ENCODE assay signal across 1 cellular context in the genomic region with DNA sequence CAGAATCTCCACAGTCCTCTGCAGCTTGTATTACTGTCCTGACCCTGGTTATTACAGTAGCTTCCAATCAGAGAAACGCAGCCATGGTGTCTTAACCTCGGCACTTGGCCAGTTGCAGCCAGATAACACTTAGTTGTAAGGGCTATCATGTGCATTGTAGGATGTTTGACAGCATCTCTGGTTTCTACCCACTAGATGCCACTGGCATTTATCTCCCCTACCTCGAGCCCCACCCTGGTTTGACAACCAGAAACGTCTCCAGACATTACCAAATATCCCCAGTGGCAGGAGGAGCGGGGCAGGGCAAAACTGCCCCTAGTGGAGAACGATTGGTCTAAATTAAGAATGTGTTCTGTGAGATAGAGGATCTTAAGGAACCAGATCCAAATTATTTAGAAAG.
TF ChIP-seq lines count a peak whose summit lies in the region.

No MANE protein-coding gene starts in this region.

TF ChIP-seq in GM23338, 12 proteins besides CTCF, POLR2A, EP300 and RAD21 (continued from another document):
- TF ChIP-seq, protein P1, sequence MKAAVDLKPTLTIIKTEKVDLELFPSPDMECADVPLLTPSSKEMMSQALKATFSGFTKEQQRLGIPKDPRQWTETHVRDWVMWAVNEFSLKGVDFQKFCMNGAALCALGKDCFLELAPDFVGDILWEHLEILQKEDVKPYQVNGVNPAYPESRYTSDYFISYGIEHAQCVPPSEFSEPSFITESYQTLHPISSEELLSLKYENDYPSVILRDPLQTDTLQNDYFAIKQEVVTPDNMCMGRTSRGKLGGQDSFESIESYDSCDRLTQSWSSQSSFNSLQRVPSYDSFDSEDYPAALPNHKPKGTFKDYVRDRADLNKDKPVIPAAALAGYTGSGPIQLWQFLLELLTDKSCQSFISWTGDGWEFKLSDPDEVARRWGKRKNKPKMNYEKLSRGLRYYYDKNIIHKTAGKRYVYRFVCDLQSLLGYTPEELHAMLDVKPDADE (IDR thresholded peaks at IDR 0.05): no peak
- TF ChIP-seq CREB1 (CRISPR knock-in tag; IDR thresholded peaks at IDR 0.05; ENCODE audit: low read depth): no peak
- TF ChIP-seq STAT1 (IDR thresholded peaks at IDR 0.05; ENCODE audit: unreplicated experiment): no peak
- TF ChIP-seq EZH2 (IDR thresholded peaks at IDR 0.05; ENCODE audit: low read depth, unreplicated experiment): no peak
- no peak for TF ChIP-seq ZNF114 (CRISPR knock-in tag; IDR thresholded peaks at IDR 0.05)
- TF ChIP-seq EZH2phosphoT487 (IDR thresholded peaks at IDR 0.05; ENCODE audit: unreplicated experiment): no peak
- TF ChIP-seq, protein P2, sequence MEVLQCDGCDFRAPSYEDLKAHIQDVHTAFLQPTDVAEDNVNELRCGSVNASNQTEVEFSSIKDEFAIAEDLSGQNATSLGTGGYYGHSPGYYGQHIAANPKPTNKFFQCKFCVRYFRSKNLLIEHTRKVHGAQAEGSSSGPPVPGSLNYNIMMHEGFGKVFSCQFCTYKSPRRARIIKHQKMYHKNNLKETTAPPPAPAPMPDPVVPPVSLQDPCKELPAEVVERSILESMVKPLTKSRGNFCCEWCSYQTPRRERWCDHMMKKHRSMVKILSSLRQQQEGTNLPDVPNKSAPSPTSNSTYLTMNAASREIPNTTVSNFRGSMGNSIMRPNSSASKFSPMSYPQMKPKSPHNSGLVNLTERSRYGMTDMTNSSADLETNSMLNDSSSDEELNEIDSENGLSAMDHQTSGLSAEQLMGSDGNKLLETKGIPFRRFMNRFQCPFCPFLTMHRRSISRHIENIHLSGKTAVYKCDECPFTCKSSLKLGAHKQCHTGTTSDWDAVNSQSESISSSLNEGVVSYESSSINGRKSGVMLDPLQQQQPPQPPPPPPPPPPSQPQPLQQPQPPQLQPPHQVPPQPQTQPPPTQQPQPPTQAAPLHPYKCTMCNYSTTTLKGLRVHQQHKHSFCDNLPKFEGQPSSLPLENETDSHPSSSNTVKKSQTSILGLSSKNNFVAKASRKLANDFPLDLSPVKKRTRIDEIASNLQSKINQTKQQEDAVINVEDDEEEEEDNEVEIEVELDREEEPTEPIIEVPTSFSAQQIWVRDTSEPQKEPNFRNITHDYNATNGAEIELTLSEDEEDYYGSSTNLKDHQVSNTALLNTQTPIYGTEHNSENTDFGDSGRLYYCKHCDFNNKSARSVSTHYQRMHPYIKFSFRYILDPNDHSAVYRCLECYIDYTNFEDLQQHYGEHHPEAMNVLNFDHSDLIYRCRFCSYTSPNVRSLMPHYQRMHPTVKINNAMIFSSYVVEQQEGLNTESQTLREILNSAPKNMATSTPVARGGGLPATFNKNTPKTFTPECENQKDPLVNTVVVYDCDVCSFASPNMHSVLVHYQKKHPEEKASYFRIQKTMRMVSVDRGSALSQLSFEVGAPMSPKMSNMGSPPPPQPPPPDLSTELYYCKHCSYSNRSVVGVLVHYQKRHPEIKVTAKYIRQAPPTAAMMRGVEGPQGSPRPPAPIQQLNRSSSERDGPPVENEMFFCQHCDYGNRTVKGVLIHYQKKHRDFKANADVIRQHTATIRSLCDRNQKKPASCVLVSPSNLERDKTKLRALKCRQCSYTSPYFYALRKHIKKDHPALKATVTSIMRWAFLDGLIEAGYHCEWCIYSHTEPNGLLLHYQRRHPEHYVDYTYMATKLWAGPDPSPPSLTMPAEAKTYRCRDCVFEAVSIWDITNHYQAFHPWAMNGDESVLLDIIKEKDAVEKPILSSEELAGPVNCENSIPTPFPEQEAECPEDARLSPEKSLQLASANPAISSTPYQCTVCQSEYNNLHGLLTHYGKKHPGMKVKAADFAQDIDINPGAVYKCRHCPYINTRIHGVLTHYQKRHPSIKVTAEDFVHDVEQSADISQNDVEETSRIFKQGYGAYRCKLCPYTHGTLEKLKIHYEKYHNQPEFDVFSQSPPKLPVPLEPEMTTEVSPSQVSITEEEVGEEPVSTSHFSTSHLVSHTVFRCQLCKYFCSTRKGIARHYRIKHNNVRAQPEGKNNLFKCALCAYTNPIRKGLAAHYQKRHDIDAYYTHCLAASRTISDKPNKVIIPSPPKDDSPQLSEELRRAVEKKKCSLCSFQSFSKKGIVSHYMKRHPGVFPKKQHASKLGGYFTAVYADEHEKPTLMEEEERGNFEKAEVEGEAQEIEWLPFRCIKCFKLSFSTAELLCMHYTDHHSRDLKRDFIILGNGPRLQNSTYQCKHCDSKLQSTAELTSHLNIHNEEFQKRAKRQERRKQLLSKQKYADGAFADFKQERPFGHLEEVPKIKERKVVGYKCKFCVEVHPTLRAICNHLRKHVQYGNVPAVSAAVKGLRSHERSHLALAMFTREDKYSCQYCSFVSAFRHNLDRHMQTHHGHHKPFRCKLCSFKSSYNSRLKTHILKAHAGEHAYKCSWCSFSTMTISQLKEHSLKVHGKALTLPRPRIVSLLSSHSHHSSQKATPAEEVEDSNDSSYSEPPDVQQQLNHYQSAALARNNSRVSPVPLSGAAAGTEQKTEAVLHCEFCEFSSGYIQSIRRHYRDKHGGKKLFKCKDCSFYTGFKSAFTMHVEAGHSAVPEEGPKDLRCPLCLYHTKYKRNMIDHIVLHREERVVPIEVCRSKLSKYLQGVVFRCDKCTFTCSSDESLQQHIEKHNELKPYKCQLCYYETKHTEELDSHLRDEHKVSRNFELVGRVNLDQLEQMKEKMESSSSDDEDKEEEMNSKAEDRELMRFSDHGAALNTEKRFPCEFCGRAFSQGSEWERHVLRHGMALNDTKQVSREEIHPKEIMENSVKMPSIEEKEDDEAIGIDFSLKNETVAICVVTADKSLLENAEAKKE (CRISPR knock-in tag; IDR thresholded peaks at IDR 0.05): no peak
